In genomic region chr2:63050916-63051794, GRCh38 we compare ENCODE assay signal across 1 cellular context.
A peak's percentile ranks its signal among the peaks of the same experiment; 100 is the strongest.
TF ChIP-seq lines count a peak whose summit lies in the region.

No MANE protein-coding gene starts in this region.

TF ChIP-seq in HepG2, 621 proteins besides CTCF, POLR2A, EP300 and RAD21 (continued from another document and continues in another):
- TF ChIP-seq ZNF142 (CRISPR knock-in tag; IDR thresholded peaks at IDR 0.05) = no peak
- peak; percentile 70; the same call in 1 of the 2 replicates for TF ChIP-seq DNMT3B (CRISPR knock-in tag; conservative IDR thresholded peaks at IDR 0.05)
- TF ChIP-seq ZNF136 (CRISPR knock-in tag; IDR thresholded peaks at IDR 0.05; ENCODE audit: low read depth) = 0 out of 2 replicates have a peak, but pooled peaks have one; percentile 72
- TF ChIP-seq ZNF414 (CRISPR knock-in tag; IDR thresholded peaks at IDR 0.05) = peak; percentile 63
- TF ChIP-seq TFDP2 (CRISPR knock-in tag; IDR thresholded peaks at IDR 0.05) = peak; percentile 52
- TF ChIP-seq NR2F2 (IDR thresholded peaks at IDR 0.05; ENCODE audit: borderline replicate concordance, low read depth) = no peak
- TF ChIP-seq KLF15 (CRISPR knock-in tag; IDR thresholded peaks at IDR 0.05; ENCODE audit: borderline replicate concordance) = 0 out of 2 replicates have a peak, but pooled peaks have one; percentile 57
- no peak for TF ChIP-seq ZNF710 (CRISPR knock-in tag; IDR thresholded peaks at IDR 0.05; ENCODE audit: borderline replicate concordance)
- no peak for TF ChIP-seq PCBP2 (optimal IDR thresholded peaks at IDR 0.05; ENCODE audit: low read depth, low read length, poor library complexity, severe bottlenecking)
- no peak for TF ChIP-seq ZNF878 (CRISPR knock-in tag; IDR thresholded peaks at IDR 0.05)
- no peak for TF ChIP-seq ZBTB40 (IDR thresholded peaks at IDR 0.05)
- 0 out of 2 replicates have a peak, but pooled peaks have one; percentile 56 for TF ChIP-seq ZBTB40 (CRISPR knock-in tag; IDR thresholded peaks at IDR 0.05)
- TF ChIP-seq ZMAT5 (CRISPR knock-in tag; IDR thresholded peaks at IDR 0.05; ENCODE audit: borderline replicate concordance, low read depth) = no peak
- no peak for TF ChIP-seq JUND (CRISPR knock-in tag; IDR thresholded peaks at IDR 0.05)
- TF ChIP-seq ZFYVE20 (CRISPR knock-in tag; IDR thresholded peaks at IDR 0.05; ENCODE audit: borderline replicate concordance, low read depth) = no peak
- no peak for TF ChIP-seq NFE2 (CRISPR knock-in tag; IDR thresholded peaks at IDR 0.05)
- no peak; the same call in 1 of the 2 replicates for TF ChIP-seq MXD3 (CRISPR knock-in tag; IDR thresholded peaks at IDR 0.05)
- TF ChIP-seq ZNF44 (CRISPR knock-in tag; IDR thresholded peaks at IDR 0.05) = peak; percentile 82; the same call in 1 of the 2 replicates
- no peak for TF ChIP-seq TBX3 (IDR thresholded peaks at IDR 0.05; ENCODE audit: borderline replicate concordance)
- TF ChIP-seq NFIC (IDR thresholded peaks at IDR 0.05; ENCODE audit: low read length) = peak; percentile 33; the same call in 1 of the 2 replicates
- peak; percentile 34; the same call in 1 of the 2 replicates for TF ChIP-seq HOMEZ (CRISPR knock-in tag; IDR thresholded peaks at IDR 0.05; ENCODE audit: low read depth)
- no peak for TF ChIP-seq UBTF (CRISPR knock-in tag; IDR thresholded peaks at IDR 0.05)
- no peak for TF ChIP-seq KDM1A (CRISPR knock-in tag; IDR thresholded peaks at IDR 0.05)
- TF ChIP-seq E2F2 (CRISPR knock-in tag; IDR thresholded peaks at IDR 0.05; ENCODE audit: borderline replicate concordance) = no peak
- 0 out of 2 replicates have a peak, but pooled peaks have one; percentile 52 for TF ChIP-seq ZNF589 (CRISPR knock-in tag; conservative IDR thresholded peaks at IDR 0.05)
- TF ChIP-seq SP1 (IDR thresholded peaks at IDR 0.05) = no peak
- peak; percentile 12; the same call in 1 of the 2 replicates for TF ChIP-seq SP1 (CRISPR knock-in tag; IDR thresholded peaks at IDR 0.05)
